21 cellular contexts compared by ENCODE assay signal in the genomic region with DNA sequence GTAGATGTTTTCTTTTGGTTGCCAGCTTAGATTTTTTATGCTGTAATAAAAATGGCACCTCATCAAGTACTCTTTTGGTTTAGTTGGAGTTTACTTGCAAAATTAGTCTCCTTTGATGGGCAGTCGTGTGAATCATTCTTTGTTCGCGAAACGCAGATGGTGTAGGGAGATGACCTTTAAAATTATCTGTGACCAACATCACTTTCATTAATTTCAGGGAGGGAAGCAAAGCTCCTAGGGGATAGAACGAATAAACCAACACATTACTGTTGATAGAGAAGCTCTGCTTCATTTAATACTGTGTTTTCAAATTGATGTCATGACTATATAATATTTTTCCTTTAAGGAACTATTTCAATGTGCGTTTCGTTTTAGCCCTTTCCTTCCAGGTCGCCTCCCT.
"Had no signal": no experiment of that assay in that cellular context is flagged by ENCODE, and none has a peak within 500 bp of the region (broad histone marks: within the 10 kb centered on the region; RNA-seq: fewer than 3 reads in every experiment).

No MANE protein-coding gene starts in this region.

- H3K9me3 Mint-ChIP-seq: activated naive CD4-positive, alpha-beta T cell treated with anti-CD3 and anti-CD28 coated beads, Interleukin-2, amount 10 ng/mL, durations not matched to agents 7 days and 5 days; activated naive CD8-positive, alpha-beta T cell treated with anti-CD3 and anti-CD28 coated beads, Interleukin-2, amount 50 U/mL, for 24 hours; central memory CD8-positive, alpha-beta T cell; stimulated activated effector memory CD8-positive, alpha-beta T cell treated with anti-CD3 and anti-CD28 coated beads, Interleukin-12 subunit alpha, Interleukin-12 subunit beta, amount 100 ng/mL, for 72 hours; type B pancreatic cell had no signal

- ATAC-seq: activated naive CD8-positive, alpha-beta T cell treated with anti-CD3 and anti-CD28 coated beads, Interleukin-2, amount 50 U/mL, for 24 hours; gastroesophageal sphincter; left ventricle myocardium superior; right lobe of liver; stimulated activated effector memory CD8-positive, alpha-beta T cell treated with anti-CD3 and anti-CD28 coated beads, Interleukin-12 subunit alpha, Interleukin-12 subunit beta, amount 100 ng/mL, for 72 hours had no signal

- H3K4me3 Mint-ChIP-seq: activated naive CD4-positive, alpha-beta T cell treated with anti-CD3 and anti-CD28 coated beads, Interleukin-2, amount 10 ng/mL, durations not matched to agents 7 days and 5 days; activated naive CD8-positive, alpha-beta T cell treated with anti-CD3 and anti-CD28 coated beads, Interleukin-2, amount 50 U/mL, for 24 hours; central memory CD8-positive, alpha-beta T cell; stimulated activated effector memory CD8-positive, alpha-beta T cell treated with anti-CD3 and anti-CD28 coated beads, Interleukin-12 subunit alpha, Interleukin-12 subunit beta, amount 100 ng/mL, for 72 hours; type B pancreatic cell had no signal

- H3K27me3 Mint-ChIP-seq: activated naive CD4-positive, alpha-beta T cell treated with anti-CD3 and anti-CD28 coated beads, Interleukin-2, amount 10 ng/mL, durations not matched to agents 7 days and 5 days; activated naive CD8-positive, alpha-beta T cell treated with anti-CD3 and anti-CD28 coated beads, Interleukin-2, amount 50 U/mL, for 24 hours; central memory CD8-positive, alpha-beta T cell; type B pancreatic cell had no signal

- H3K36me3 Mint-ChIP-seq: stimulated activated effector memory CD8-positive, alpha-beta T cell treated with anti-CD3 and anti-CD28 coated beads, Interleukin-12 subunit alpha, Interleukin-12 subunit beta, amount 100 ng/mL, for 72 hours had no signal

- H3K4me1 Mint-ChIP-seq: activated naive CD4-positive, alpha-beta T cell treated with anti-CD3 and anti-CD28 coated beads, Interleukin-2, amount 10 ng/mL, durations not matched to agents 7 days and 5 days; activated naive CD8-positive, alpha-beta T cell treated with anti-CD3 and anti-CD28 coated beads, Interleukin-2, amount 50 U/mL, for 24 hours; central memory CD8-positive, alpha-beta T cell; stimulated activated effector memory CD8-positive, alpha-beta T cell treated with anti-CD3 and anti-CD28 coated beads, Interleukin-12 subunit alpha, Interleukin-12 subunit beta, amount 100 ng/mL, for 72 hours had no signal

- DNase-seq: activated CD4-positive, alpha-beta T cell treated with anti-CD3 and anti-CD28 coated beads, Interleukin-2, amount 50 U/mL, for 1 hour; activated CD4-positive, CD25-positive, alpha-beta regulatory T cell treated with anti-CD3 and anti-CD28 coated beads, Interleukin-2, amount 50 U/mL, for 72 hours; activated CD8-positive, alpha-beta memory T cell treated with anti-CD3 and anti-CD28 coated beads, Interleukin-2, amount 50 U/mL, for 48 hours; activated effector memory CD4-positive, alpha-beta T cell treated with Interleukin-2 at 50 U/mL for 16 hours; activated naive CD4-positive, alpha-beta T cell treated with anti-CD3 and anti-CD28 coated beads, Interleukin-2, amount 10 ng/mL, durations not matched to agents 7 days and 5 days; activated naive CD8-positive, alpha-beta T cell treated with anti-CD3 and anti-CD28 coated beads, Interleukin-2, amount 50 U/mL, for 24 hours; activated T-cell treated with anti-CD3 and anti-CD28 coated beads, Interleukin-2, amount 50 U/mL, for 48 hours; anterior cingulate cortex; colonic mucosa; left ventricle myocardium superior; ovary; right lobe of liver; small intestine; stimulated activated CD4-positive, alpha-beta T cell treated with anti-CD3 and anti-CD28 coated beads, Interleukin-4, amount 100 ng/mL, for 24 hours; T-helper 1 cell; T1000; testis had no signal

- H3K27ac Mint-ChIP-seq: activated naive CD4-positive, alpha-beta T cell treated with anti-CD3 and anti-CD28 coated beads, Interleukin-2, amount 10 ng/mL, durations not matched to agents 7 days and 5 days; activated naive CD8-positive, alpha-beta T cell treated with anti-CD3 and anti-CD28 coated beads, Interleukin-2, amount 50 U/mL, for 24 hours; stimulated activated effector memory CD8-positive, alpha-beta T cell treated with anti-CD3 and anti-CD28 coated beads, Interleukin-12 subunit alpha, Interleukin-12 subunit beta, amount 100 ng/mL, for 72 hours; type B pancreatic cell had no signal
